Comparison of ENCODE assay signal across 8 cellular contexts in genomic region chr16:426906-427249, GRCh38. TPM values are rescaled to one million over a fixed set of nuclear protein-coding genes. Genes with fewer than 3 reads are reported as not detected.
DNase-seq lines count a peak whose midpoint lies in the region; ATAC-seq, FAIRE-seq and TF ChIP-seq lines count a peak whose summit lies in the region.

No MANE protein-coding gene starts in this region.

- H3K27ac ChIP-seq in heart right ventricle (peak overlapping the region in 6 of 10 donors; percentile 7 to 66 (median 47)), GM12878 (ENCODE audit: control insufficient read depth, insufficient read depth) (no peak overlapping the region), mesodermal cell (ENCODE audit: low read depth, low read length, severe bottlenecking) (no peak overlapping the region), aorta (ENCODE audit: low read depth in 1 of 2, low read length in 2 of 2) (no peak overlapping the region)

- POLR2A ChIA-PET in GM12878 (lab: Charles Lee) = interaction anchor here (0.7 to 1.1 kb wide), 2 partner anchors 15 to 99 kb away, joined by 3 to 4 read pairs; no protein-coding TSS in a partner anchor

- intact Hi-C loops in heart right ventricle (cut with DNase I) = loop anchor here in 4 of 10 donors (5.0 to 10.0 kb wide), 4 partner anchors 45 to 158 kb away; partner anchors contain the start of gene CAPN15 (in 1 of the 4)
- intact Hi-C loops in Right ventricle myocardium inferior (cut with DNase I) = loop anchor here (5.0 kb wide), 1 partner anchor 45 kb away; no protein-coding TSS in a partner anchor
- intact Hi-C loops in GM12878 (cut with micrococcal nuclease; ENCODE audit: unreplicated experiment) = loop anchor here (1.0 kb wide), 1 partner anchor 23 kb away; no protein-coding TSS in a partner anchor
- intact Hi-C loops in aorta (cut with DNase I) = no loop called here

- no TSS peak for BruUV-seq in GM12878 (replicated peaks; lab: Mats Ljungman, UMichigan)

- SMC1A ChIA-PET in GM12878 (lab: Charles Lee; ENCODE audit: uncharacterized antibody, unreplicated experiment) = interaction anchor here (0.5 to 1.1 kb wide), 2 partner anchors 25 to 193 kb away, joined by 3 read pairs; partner anchors contain the start of gene DECR2

- TF ChIP-seq POLR2A in GM12878 (IDR thresholded peaks at IDR 0.05; ENCODE audit: low read depth, low read length) = no peak

- DNase-seq in heart right ventricle = no peak
- DNase-seq in Right ventricle myocardium inferior (ENCODE audit: missing footprints) = no peak
- no peak for DNase-seq in GM12878 (ENCODE audit: low read depth, low spot score)
- DNase-seq in aorta = no peak
- DNase-seq in germinal center (ENCODE audit: low spot score) = no peak
- no peak for DNase-seq in NCI-H2171 treated with DMSO at 0.1 percent for 48 hours (lab: John Stamatoyannopoulos, UW)

- peak overlapping the region; percentile 91 for H3K4me2 ChIP-seq in GM12878 (ENCODE audit: control insufficient read depth, insufficient read depth)

- TF ChIP-seq CTCF in heart right ventricle (IDR thresholded peaks at IDR 0.05) = no peak
- no peak for TF ChIP-seq CTCF in GM12878 (IDR thresholded peaks at IDR 0.05 in 2 of 3, conservative IDR thresholded peaks at IDR 0.05 in 1 of 3; ENCODE audit: control insufficient read depth in 2 of 3, extremely low read depth in 1 of 3, insufficient read depth in 1 of 3, low read depth in 3 of 3, low read length in 3 of 3)

- no peaks in the 10 kb centered on the region for H4K20me1 ChIP-seq in GM12878 (ENCODE audit: control insufficient read depth, insufficient read depth)

- H3K4me3 ChIP-seq in heart right ventricle (peak overlapping the region; percentile 52 to 82 (median 74)), GM12878 (peak overlapping the region; percentile 76), mesodermal cell (ENCODE audit: extremely low read depth, insufficient read depth, low read length, poor library complexity, severe bottlenecking) (peak overlapping the region; percentile 72), aorta (ENCODE audit: low read length in 2 of 2) (peak overlapping the region; percentile 93 to 96)

- H3K27me3 ChIP-seq in heart right ventricle = peaks cover 0 to 6% (median 0%) of the 10 kb centered on the region in 7 donors
- peaks cover 0 to 3% of the 10 kb centered on the region in 2 experiments; a peak in 1 of 4 replicates for H3K27me3 ChIP-seq in GM12878 (replicated peaks in 1 of 2; ENCODE audit: control insufficient read depth in 2 of 2, insufficient read depth in 2 of 2, low read length in 1 of 2)
- no peaks in the 10 kb centered on the region for H3K27me3 ChIP-seq in aorta (ENCODE audit: control insufficient read depth in 1 of 2, insufficient read depth in 2 of 2, low read length in 1 of 2)

- 0 out of 2 replicates have a peak overlapping the region, but pooled peaks have one; percentile 24 for H2AFZ ChIP-seq in GM12878 (ENCODE audit: control insufficient read depth, low read depth, low read length)

- 8 to 12% methylated on average over 13 of the region's 13 CpGs for WGBS in heart right ventricle, 2 donors
- 2% methylated on average over 13 of the region's 13 CpGs for WGBS in GM12878 (ENCODE audit: insufficient coverage, insufficient replicate concordance, low lambda C conversion rate, missing lambda C conversion rate)
- WGBS in mesodermal cell (ENCODE audit: insufficient coverage in 2 of 2), 2 experiments = 18 to 20% methylated on average over 8 to 9 of the region's 13 CpGs
- 3 to 4% methylated on average over 12 to 13 of the region's 13 CpGs for WGBS in aorta, 2 donors

- in situ Hi-C loops in GM12878 (cut with MboI) = no loop called here

- no peak for TF ChIP-seq EP300 in GM12878 (IDR thresholded peaks at IDR 0.05; ENCODE audit: borderline replicate concordance in 1 of 2, control insufficient read depth in 1 of 2, low read depth in 2 of 2, low read length in 2 of 2)

- ATAC-seq in heart right ventricle = no peak
- no peak for ATAC-seq in Right ventricle myocardium inferior
- no peak for ATAC-seq in GM12878
- ATAC-seq in aorta (ENCODE audit: low FRiP score) = no peak
- ATAC-seq in GM18858 (IDR thresholded peaks at IDR 0.05; ENCODE audit: unreplicated experiment) = no peak

- H3K4me1 ChIP-seq in heart right ventricle = peaks cover 0 to 59% (median 37%) of the 10 kb centered on the region in 9 donors
- H3K4me1 ChIP-seq in GM12878 (ENCODE audit: control insufficient read depth, insufficient read depth, low read length) = peaks cover 15% of the 10 kb centered on the region
- peaks cover 19% of the 10 kb centered on the region for H3K4me1 ChIP-seq in mesodermal cell (ENCODE audit: control insufficient read depth, insufficient read depth, low read length, poor library complexity, severe bottlenecking)
- H3K4me1 ChIP-seq in aorta (ENCODE audit: control insufficient read depth in 1 of 2, insufficient read depth in 2 of 2, low read length in 2 of 2) = no peaks in the 10 kb centered on the region

- no peak for FAIRE-seq in GM12878 (lab: Jason Lieb, UNC)

- H3K9ac ChIP-seq in GM12878 (ENCODE audit: control insufficient read depth, insufficient read depth, low read length) = peak overlapping the region; percentile 36

- no peak for TF ChIP-seq RAD21 in GM12878 (IDR thresholded peaks at IDR 0.05; ENCODE audit: insufficient read depth, low read depth, low read length)

- CTCF ChIA-PET in GM12878 (lab: Yijun Ruan, JAX) = interaction anchor here (0.6 kb wide), 1 partner anchor 19 kb away, joined by 3 read pairs; no protein-coding TSS in a partner anchor

- RAD21 ChIA-PET in GM12878 (lab: Charles Lee; ENCODE audit: unreplicated experiment) = no interaction called here

- peaks cover 11% of the 10 kb centered on the region for H3K79me2 ChIP-seq in GM12878 (ENCODE audit: control insufficient read depth, insufficient read depth, low read length)

- no peaks in the 10 kb centered on the region for H3K9me3 ChIP-seq in heart right ventricle
- no peaks in the 10 kb centered on the region for H3K9me3 ChIP-seq in GM12878 (replicated peaks; ENCODE audit: control insufficient read depth, insufficient read depth, low read length)
- no peaks in the 10 kb centered on the region for H3K9me3 ChIP-seq in mesodermal cell (ENCODE audit: control insufficient read depth, low read length)
- H3K9me3 ChIP-seq in aorta (ENCODE audit: control insufficient read depth, low read length) = no peaks in the 10 kb centered on the region

- H3K36me3 ChIP-seq in heart right ventricle (peaks cover 0 to 8% (median 0%) of the 10 kb centered on the region in 9 donors), GM12878 (ENCODE audit: control insufficient read depth in 2 of 2, insufficient read depth in 2 of 2, low read length in 1 of 2) (no peaks in the 10 kb centered on the region), mesodermal cell (ENCODE audit: control insufficient read depth, insufficient read depth, low read length) (peaks cover 11% of the 10 kb centered on the region), aorta (ENCODE audit: control insufficient read depth in 1 of 2, insufficient read depth in 2 of 2, low read length in 1 of 2) (peaks cover 0 to 2% of the 10 kb centered on the region in 2 donors)

RNA-seq across cellular contexts. Expression of gene RAB11FIP3, which starts 1.4 kb away (rescaled TPM):
- 10 to 100 TPM; 16.6 to 40.3 (median 30.4) TPM for total RNA-seq in heart right ventricle
- 10 to 100 TPM; 22.7 to 28.5 TPM for polyA plus RNA-seq in heart right ventricle
- total RNA-seq in Right ventricle myocardium inferior = 23.3 TPM
- 79.4 and 83.5 TPM in 2 replicates for total RNA-seq in GM12878 (2013; cell fraction: nucleolus; rRNA removed)
- total RNA-seq in GM12878 (2014; rRNA removed) = 11.3 and 11.4 TPM in 2 replicates
- 9.1 and 9.8 TPM in 2 replicates for total RNA-seq in GM12878 (2014; rRNA removed; fragmentation: Illumina TruSeq; extraction: Trizol)
- 25.6 and 27.3 TPM in 2 replicates for total RNA-seq in GM12878 (2021)
- polyA plus RNA-seq in GM12878 (2011; ENCODE audit: low read depth) = 5.8 TPM
- polyA plus RNA-seq in GM12878 (2011; rRNA removed) = 5.3 and 6.3 TPM in 2 replicates
- 7.6 and 7.7 TPM in 2 replicates for polyA plus RNA-seq in GM12878 (2011; cell fraction: cytosol; rRNA removed)
- 34.2 and 58.7 TPM in 2 replicates for polyA plus RNA-seq in GM12878 (2011; cell fraction: nucleus; rRNA removed)
- polyA plus RNA-seq in GM12878 (2012) = 17.0 and 20.0 TPM in 2 replicates
- polyA plus RNA-seq in GM12878 (2014; fragmentation: Illumina TruSeq; extraction: Trizol) = 3.3 and 9.2 TPM in 2 replicates
- 1 to 10 TPM; 1.2 to 1.3 TPM for polyA plus RNA-seq in GM12878 (2014; fragmentation: Nextera tagmentation; extraction: Ambion mirVana)
- 17.1 and 22.4 TPM in 2 replicates for polyA plus RNA-seq in GM12878 (2014; rRNA removed)
- 1 to 10 TPM; 1.5 to 1.7 TPM for polyA plus RNA-seq in GM12878 (2016; fragmentation: Nextera tagmentation; extraction: Ambion mirVana)
- polyA minus RNA-seq in GM12878 (2011; rRNA and poly(A)+ RNA removed) = 7.0 and 16.6 TPM in 2 replicates
- polyA minus RNA-seq in GM12878 (2011; cell fraction: cytosol; rRNA and poly(A)+ RNA removed) = 7.1 and 7.3 TPM in 2 replicates
- 8.1 and 17.4 TPM in 2 replicates for polyA minus RNA-seq in GM12878 (2011; cell fraction: nucleus; rRNA and poly(A)+ RNA removed)
- polyA plus RNA-seq in mesodermal cell (2013, experiment 1 of 2) = 24.7 TPM
- polyA plus RNA-seq in mesodermal cell (2013, experiment 2 of 2) = 25.3 TPM
- 10 to 100 TPM; 60.5 to 63.3 TPM for total RNA-seq in aorta
- 10 to 100 TPM; 22.0 to 68.8 TPM for polyA plus RNA-seq in aorta

RNA-seq across cellular contexts. Expression of gene DECR2, which starts 25.2 kb away (rescaled TPM):
- total RNA-seq in heart right ventricle (10 to 100 TPM in 7 of 10 donors, 1 to 10 TPM in 3; 7.0 to 17.4 (median 11.6) TPM), Right ventricle myocardium inferior (10.6 TPM), GM12878 (2014; rRNA removed) (7.2 and 8.0 TPM in 2 replicates), GM12878 (2014; rRNA removed; fragmentation: Illumina TruSeq; extraction: Trizol) (4.0 and 4.7 TPM in 2 replicates), GM12878 (2021) (13.0 and 13.1 TPM in 2 replicates), aorta (10 to 100 TPM; 10.9 to 15.9 TPM)
- polyA plus RNA-seq in heart right ventricle (10 to 100 TPM in 1 of 2 donors, 1 to 10 TPM in 1; 9.3 to 26.0 TPM), GM12878 (2011; rRNA removed) (2.0 TPM in 2 replicates), GM12878 (2014; fragmentation: Illumina TruSeq; extraction: Trizol) (2.9 and 3.1 TPM in 2 replicates), GM12878 (2014; fragmentation: Nextera tagmentation; extraction: Ambion mirVana) (1 to 10 TPM in 1 of 2 experiments, under 1 TPM in 1; 0.53 to 1.8 TPM), GM12878 (2014; rRNA removed) (20.3 and 21.5 TPM in 2 replicates), GM12878 (2016; fragmentation: Nextera tagmentation; extraction: Ambion mirVana) (10 to 100 TPM; 16.1 to 16.4 TPM), aorta (10 to 100 TPM; 16.2 to 21.8 TPM)
- total RNA-seq in GM12878 (2013; cell fraction: nucleolus; rRNA removed) = 5.9 and 9.1 TPM in 2 replicates
- polyA plus RNA-seq in GM12878 (2011; ENCODE audit: low read depth) = 4.2 TPM
- 4.1 and 7.0 TPM in 2 replicates for polyA plus RNA-seq in GM12878 (2011; cell fraction: cytosol; rRNA removed)
- polyA plus RNA-seq in GM12878 (2011; cell fraction: nucleus; rRNA removed) = 15.3 and 20.1 TPM in 2 replicates
- 5.8 and 8.8 TPM in 2 replicates for polyA plus RNA-seq in GM12878 (2012)
- polyA minus RNA-seq in GM12878 (2011; rRNA and poly(A)+ RNA removed) = 0.80 and 0.98 TPM in 2 replicates
- polyA minus RNA-seq in GM12878 (2011; cell fraction: cytosol; rRNA and poly(A)+ RNA removed) = 3.9 and 4.1 TPM in 2 replicates
- 1.5 and 2.6 TPM in 2 replicates for polyA minus RNA-seq in GM12878 (2011; cell fraction: nucleus; rRNA and poly(A)+ RNA removed)
- 15.1 TPM for polyA plus RNA-seq in mesodermal cell (2013, experiment 1 of 2)
- polyA plus RNA-seq in mesodermal cell (2013, experiment 2 of 2) = 14.9 TPM

RNA-seq across cellular contexts. Expression of gene NME4, which starts 29.9 kb away (rescaled TPM):
- 10 to 100 TPM; 57.8 to 97.0 (median 75.4) TPM for total RNA-seq in heart right ventricle
- polyA plus RNA-seq in heart right ventricle = 10 to 100 TPM; 48.1 to 97.2 TPM
- total RNA-seq in Right ventricle myocardium inferior = 91.3 TPM
- 20.8 and 21.3 TPM in 2 replicates for total RNA-seq in GM12878 (2013; cell fraction: nucleolus; rRNA removed)
- total RNA-seq in GM12878 (2014; rRNA removed) = 123 and 142 TPM in 2 replicates
- total RNA-seq in GM12878 (2014; rRNA removed; fragmentation: Illumina TruSeq; extraction: Trizol) = 60.4 and 63.0 TPM in 2 replicates
- 133 and 141 TPM in 2 replicates for total RNA-seq in GM12878 (2021)
- polyA plus RNA-seq in GM12878 (2011; ENCODE audit: low read depth) = 39.2 TPM
- polyA plus RNA-seq in GM12878 (2011; rRNA removed) = 5.0 and 11.1 TPM in 2 replicates
- polyA plus RNA-seq in GM12878 (2011; cell fraction: cytosol; rRNA removed) = 14.1 and 21.2 TPM in 2 replicates
- polyA plus RNA-seq in GM12878 (2011; cell fraction: nucleus; rRNA removed) = 11.7 and 12.6 TPM in 2 replicates
- polyA plus RNA-seq in GM12878 (2012) = 101 and 103 TPM in 2 replicates
- 28.2 and 60.5 TPM in 2 replicates for polyA plus RNA-seq in GM12878 (2014; fragmentation: Illumina TruSeq; extraction: Trizol)
- polyA plus RNA-seq in GM12878 (2014; fragmentation: Nextera tagmentation; extraction: Ambion mirVana) = 10 to 100 TPM; 11.0 to 15.3 TPM
- 235 and 245 TPM in 2 replicates for polyA plus RNA-seq in GM12878 (2014; rRNA removed)
- 100 to 1,000 TPM; 132 to 161 TPM for polyA plus RNA-seq in GM12878 (2016; fragmentation: Nextera tagmentation; extraction: Ambion mirVana)
- 2.3 and 4.6 TPM in 2 replicates for polyA minus RNA-seq in GM12878 (2011; rRNA and poly(A)+ RNA removed)
- 12.4 and 18.3 TPM in 2 replicates for polyA minus RNA-seq in GM12878 (2011; cell fraction: cytosol; rRNA and poly(A)+ RNA removed)
- 1.5 and 2.6 TPM in 2 replicates for polyA minus RNA-seq in GM12878 (2011; cell fraction: nucleus; rRNA and poly(A)+ RNA removed)
- polyA plus RNA-seq in mesodermal cell (2013, experiment 1 of 2) = 320 TPM
- polyA plus RNA-seq in mesodermal cell (2013, experiment 2 of 2) = 312 TPM
- total RNA-seq in aorta = 10 to 100 TPM; 65.6 to 81.9 TPM
- 100 to 1,000 TPM in 1 of 2 donors, 10 to 100 TPM in 1; 95.5 to 128 TPM for polyA plus RNA-seq in aorta

RNA-seq across cellular contexts. Expression of gene PGAP6, which starts 45.1 kb away (rescaled TPM):
- total RNA-seq in heart right ventricle (10 to 100 TPM; 27.1 to 57.3 (median 33.1) TPM), Right ventricle myocardium inferior (32.1 TPM), GM12878 (2014; rRNA removed) (42.5 and 48.8 TPM in 2 replicates), GM12878 (2014; rRNA removed; fragmentation: Illumina TruSeq; extraction: Trizol) (19.7 and 24.2 TPM in 2 replicates), GM12878 (2021) (40.7 and 43.5 TPM in 2 replicates), aorta (10 to 100 TPM; 38.9 to 39.0 TPM)
- polyA plus RNA-seq in heart right ventricle (10 to 100 TPM; 27.8 to 45.3 TPM), GM12878 (2011; rRNA removed) (10.9 and 32.0 TPM in 2 replicates), GM12878 (2014; fragmentation: Illumina TruSeq; extraction: Trizol) (2.8 and 12.6 TPM in 2 replicates), GM12878 (2014; fragmentation: Nextera tagmentation; extraction: Ambion mirVana) (1 to 10 TPM in 1 of 2 experiments, under 1 TPM in 1; 0.76 to 2.9 TPM), GM12878 (2014; rRNA removed) (44.4 and 58.3 TPM in 2 replicates), GM12878 (2016; fragmentation: Nextera tagmentation; extraction: Ambion mirVana) (1 to 10 TPM; 3.7 to 5.6 TPM), aorta (10 to 100 TPM; 27.4 to 41.4 TPM)
- 38.0 and 48.1 TPM in 2 replicates for total RNA-seq in GM12878 (2013; cell fraction: nucleolus; rRNA removed)
- polyA plus RNA-seq in GM12878 (2011; ENCODE audit: low read depth) = 8.8 TPM
- polyA plus RNA-seq in GM12878 (2011; cell fraction: cytosol; rRNA removed) = 87.8 and 103 TPM in 2 replicates
- 103 and 128 TPM in 2 replicates for polyA plus RNA-seq in GM12878 (2011; cell fraction: nucleus; rRNA removed)
- polyA plus RNA-seq in GM12878 (2012) = 28.8 and 33.5 TPM in 2 replicates
- 79.7 and 138 TPM in 2 replicates for polyA minus RNA-seq in GM12878 (2011; rRNA and poly(A)+ RNA removed)
- 32.0 and 38.6 TPM in 2 replicates for polyA minus RNA-seq in GM12878 (2011; cell fraction: cytosol; rRNA and poly(A)+ RNA removed)
- polyA minus RNA-seq in GM12878 (2011; cell fraction: nucleus; rRNA and poly(A)+ RNA removed) = 24.1 and 43.6 TPM in 2 replicates
- polyA plus RNA-seq in mesodermal cell (2013, experiment 1 of 2) = 81.4 TPM
- polyA plus RNA-seq in mesodermal cell (2013, experiment 2 of 2) = 64.9 TPM

RNA-seq across cellular contexts. Expression of gene MRPL28, which starts 56.5 kb away (rescaled TPM):
- total RNA-seq in heart right ventricle (10 to 100 TPM; 64.9 to 78.6 (median 74.6) TPM), Right ventricle myocardium inferior (83.1 TPM), GM12878 (2014; rRNA removed) (146 and 151 TPM in 2 replicates), GM12878 (2014; rRNA removed; fragmentation: Illumina TruSeq; extraction: Trizol) (70.1 and 75.0 TPM in 2 replicates), GM12878 (2021) (107 and 115 TPM in 2 replicates), aorta (10 to 100 TPM; 35.5 to 38.0 TPM)
- polyA plus RNA-seq in heart right ventricle (100 to 1,000 TPM; 134 to 169 TPM), GM12878 (2011; rRNA removed) (74.1 and 113 TPM in 2 replicates), GM12878 (2014; fragmentation: Illumina TruSeq; extraction: Trizol) (33.3 and 105 TPM in 2 replicates), GM12878 (2014; fragmentation: Nextera tagmentation; extraction: Ambion mirVana) (10 to 100 TPM in 1 of 2 experiments, 1 to 10 TPM in 1; 1.6 to 17.9 TPM), GM12878 (2014; rRNA removed) (169 and 186 TPM in 2 replicates), GM12878 (2016; fragmentation: Nextera tagmentation; extraction: Ambion mirVana) (100 to 1,000 TPM; 165 to 185 TPM), aorta (100 to 1,000 TPM in 1 of 2 donors, 10 to 100 TPM in 1; 42.6 to 107 TPM)
- 15.1 and 16.4 TPM in 2 replicates for total RNA-seq in GM12878 (2013; cell fraction: nucleolus; rRNA removed)
- 33.5 TPM for polyA plus RNA-seq in GM12878 (2011; ENCODE audit: low read depth)
- 182 and 250 TPM in 2 replicates for polyA plus RNA-seq in GM12878 (2011; cell fraction: cytosol; rRNA removed)
- polyA plus RNA-seq in GM12878 (2011; cell fraction: nucleus; rRNA removed) = 108 and 155 TPM in 2 replicates
- 66.3 and 76.9 TPM in 2 replicates for polyA plus RNA-seq in GM12878 (2012)
- polyA minus RNA-seq in GM12878 (2011; rRNA and poly(A)+ RNA removed) = 49.0 and 63.2 TPM in 2 replicates
- polyA minus RNA-seq in GM12878 (2011; cell fraction: cytosol; rRNA and poly(A)+ RNA removed) = 25.3 and 25.8 TPM in 2 replicates
- polyA minus RNA-seq in GM12878 (2011; cell fraction: nucleus; rRNA and poly(A)+ RNA removed) = 11.0 and 16.1 TPM in 2 replicates
- 82.8 TPM for polyA plus RNA-seq in mesodermal cell (2013, experiment 1 of 2)
- polyA plus RNA-seq in mesodermal cell (2013, experiment 2 of 2) = 81.9 TPM

Comparison
In these comparisons a context has a peak if more than half of its experiments do, and no peak if none do; other contexts are left out.
1. H3K27ac ChIP-seq: peak in heart right ventricle (6 of 10); none in GM12878 (single experiment), mesodermal cell (single experiment) and aorta (0 of 2).
2. intact Hi-C loops: an anchor here in Right ventricle myocardium inferior (5.0 kb wide) and GM12878 (1.0 kb wide); none called in aorta.
3. Peak in every context shown above with its lines, with median percentiles within 50 percentile points of each other: H3K4me3 ChIP-seq.